Comparison of ENCODE assay signal across 8 cellular contexts in genomic region chr15:74382004-74382816, GRCh38. TPM values are rescaled to one million over a fixed set of nuclear protein-coding genes. Genes with fewer than 3 reads are reported as not detected.
DNase-seq lines count a peak whose midpoint lies in the region; ATAC-seq, FAIRE-seq and TF ChIP-seq lines count a peak whose summit lies in the region.

No MANE protein-coding gene starts in this region.

- H3K4me1 ChIP-seq in BLaER1 treated with 17β-estradiol and CSF1 and Interleukin-3, amounts not matched to agents 10 nM and 100 nM = peaks cover 51 to 73% (median 71%) of the 10 kb centered on the region in 10 experiments
- H3K4me1 ChIP-seq in kidney (ENCODE audit: control insufficient read depth in 1 of 2, insufficient read depth in 1 of 2, low read depth in 1 of 2, low read length in 2 of 2) = peaks cover 9 to 21% of the 10 kb centered on the region in 2 donors

- peak; percentile 32 for ATAC-seq in GM21737 (IDR thresholded peaks at IDR 0.05; ENCODE audit: unreplicated experiment)
- ATAC-seq in GM18517 (IDR thresholded peaks at IDR 0.05; ENCODE audit: unreplicated experiment) = no peak

- no peak overlapping the region for H3K4me3 ChIP-seq in BLaER1 treated with 17β-estradiol and CSF1 and Interleukin-3, amounts not matched to agents 10 nM and 100 nM
- H3K4me3 ChIP-seq in WERI-Rb-1 (ENCODE audit: low read depth, low read length) (no peak overlapping the region), bronchial epithelial cell (ENCODE audit: low read depth, low read length) (no peak overlapping the region), kidney (ENCODE audit: low read length in 2 of 2) (no peak overlapping the region)

- FAIRE-seq in bronchial epithelial cell (lab: Jason Lieb, UNC) (no peak), kidney (lab: Jason Lieb, UNC) (no peak)

- TF ChIP-seq CTCF in WERI-Rb-1 (IDR thresholded peaks at IDR 0.05; ENCODE audit: low read depth, low read length) (peak; percentile 93), bronchial epithelial cell (IDR thresholded peaks at IDR 0.05; ENCODE audit: insufficient read depth, low read length, severe bottlenecking) (peak; percentile 99), kidney (IDR thresholded peaks at IDR 0.05; ENCODE audit: borderline replicate concordance, extremely low read depth, insufficient read depth) (peak; percentile 93)

- peak overlapping the region in 2 of 11 experiments; percentile 5 to 35; a peak in 2 of 22 replicates for H3K9ac ChIP-seq in BLaER1 treated with 17β-estradiol and CSF1 and Interleukin-3, amounts not matched to agents 10 nM and 100 nM
- no peak overlapping the region for H3K9ac ChIP-seq in kidney (ENCODE audit: low read length in 2 of 2)

- H3K27ac ChIP-seq in BLaER1 treated with 17β-estradiol and CSF1 and Interleukin-3, amounts not matched to agents 10 nM and 100 nM = peak overlapping the region in 2 of 11 experiments; percentile 5 to 10; a peak in 2 of 22 replicates
- peak overlapping the region; percentile 12 for H3K27ac ChIP-seq in WERI-Rb-1
- H3K27ac ChIP-seq in kidney (ENCODE audit: low read depth in 2 of 2, low read length in 2 of 2) = no peak overlapping the region

- H3K27me3 ChIP-seq in BLaER1 treated with 17β-estradiol and CSF1 and Interleukin-3, amounts not matched to agents 10 nM and 100 nM = no peaks in the 10 kb centered on the region
- H3K27me3 ChIP-seq in WERI-Rb-1 (ENCODE audit: insufficient read depth, low read depth, severe bottlenecking) = no peaks in the 10 kb centered on the region
- no peaks in the 10 kb centered on the region for H3K27me3 ChIP-seq in bronchial epithelial cell (ENCODE audit: control insufficient read depth, insufficient read depth, low read length)

- DNase-seq in NCI-H2171 (lab: John Stamatoyannopoulos, UW) = peak; percentile 7
- DNase-seq in WERI-Rb-1 = peak; percentile 87
- peak; percentile 76 for DNase-seq in bronchial epithelial cell (ENCODE audit: low read depth)
- peak; percentile 93 for DNase-seq in kidney
- DNase-seq in stimulated activated CD4-positive, alpha-beta T cell treated with anti-CD3 and anti-CD28 coated beads, Interleukin-1b, Interleukin-23, amount 100 ng/mL, for 48 hours = peak; percentile 78

- peak overlapping the region in 6 of 11 experiments; percentile 3 to 66 (median 20); a peak in 8 of 22 replicates for H3K4me2 ChIP-seq in BLaER1 treated with 17β-estradiol and CSF1 and Interleukin-3, amounts not matched to agents 10 nM and 100 nM

- no peaks in the 10 kb centered on the region for H3K36me3 ChIP-seq in BLaER1 treated with 17β-estradiol and CSF1 and Interleukin-3, amounts not matched to agents 10 nM and 100 nM
- H3K36me3 ChIP-seq in WERI-Rb-1 = no peaks in the 10 kb centered on the region
- H3K36me3 ChIP-seq in bronchial epithelial cell (ENCODE audit: control insufficient read depth, insufficient read depth, low read length) = no peaks in the 10 kb centered on the region
- H3K36me3 ChIP-seq in kidney (ENCODE audit: control insufficient read depth in 1 of 2, insufficient read depth in 2 of 2, low read length in 2 of 2) = no peaks in the 10 kb centered on the region

- intact Hi-C loops in kidney (cut with DNase I) = loop anchor here (5.0 kb wide), 1 partner anchor 55 kb away; no protein-coding TSS in a partner anchor

- H3K9me3 ChIP-seq in BLaER1 treated with 17β-estradiol and CSF1 and Interleukin-3, amounts not matched to agents 10 nM and 100 nM (replicated peaks in 1 of 11) = no peaks in the 10 kb centered on the region
- H3K9me3 ChIP-seq in WERI-Rb-1 (ENCODE audit: severe bottlenecking) = no peaks in the 10 kb centered on the region
- H3K9me3 ChIP-seq in kidney (ENCODE audit: control insufficient read depth in 1 of 2, low read length in 2 of 2) = no peaks in the 10 kb centered on the region

- H4K20me1 ChIP-seq in BLaER1 treated with 17β-estradiol and CSF1 and Interleukin-3, amounts not matched to agents 10 nM and 100 nM = no peaks in the 10 kb centered on the region; a peak in 1 of 22 replicates

RNA-seq across cellular contexts. Expression of gene CYP11A1, which starts 14.8 kb away (rescaled TPM):
- not detected in 2 replicates for total RNA-seq in bronchial epithelial cell
- total RNA-seq in kidney = 0.13 TPM
- 2.7 TPM for polyA plus RNA-seq in kidney (ENCODE audit: insufficient read depth, low read depth, low replicate concordance)

RNA-seq across cellular contexts. Expression of gene SEMA7A, which starts 51.5 kb away (rescaled TPM):
- total RNA-seq in bronchial epithelial cell = 4.0 and 5.3 TPM in 2 replicates
- total RNA-seq in kidney = 3.6 TPM
- 2.8 TPM for polyA plus RNA-seq in kidney (ENCODE audit: insufficient read depth, low read depth, low replicate concordance)

Comparison
In these comparisons a context has a peak if more than half of its experiments do, and no peak if none do; other contexts are left out.
1. DNase-seq: peak in every context shown above with its lines; median percentile 93 in kidney; 87 in WERI-Rb-1; 78 in stimulated activated CD4-positive, alpha-beta T cell treated with anti-CD3 and anti-CD28 coated beads, Interleukin-1b, Interleukin-23, amount 100 ng/mL, for 48 hours; 76 in bronchial epithelial cell; 7 in NCI-H2171.